8 cellular contexts compared by ENCODE assay signal in the genomic region with DNA sequence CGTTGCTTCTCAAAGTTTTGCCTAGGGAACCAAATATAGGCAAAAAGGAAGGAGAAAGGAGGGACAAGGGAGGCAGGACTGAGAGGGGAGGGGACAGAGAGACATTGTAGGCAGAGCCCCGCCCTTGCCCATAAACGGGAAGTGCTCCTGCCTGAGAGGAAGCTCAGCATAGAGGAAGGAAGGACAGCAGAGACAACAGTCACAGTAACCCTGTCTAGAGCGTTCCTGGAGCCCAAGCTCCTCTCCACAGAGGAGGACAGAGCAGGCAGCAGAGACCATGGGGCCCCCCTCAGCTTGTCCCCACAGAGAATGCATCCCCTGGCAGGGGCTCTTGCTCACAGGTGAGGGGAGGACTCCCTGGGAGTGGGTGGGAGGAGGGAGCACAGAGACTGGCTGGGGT. TPM values are rescaled to one million over a fixed set of nuclear protein-coding genes. Genes with fewer than 3 reads are reported as not detected.
A peak's percentile ranks its signal among the peaks of the same experiment; 100 is the strongest.
DNase-seq lines count a peak whose midpoint lies in the region; ATAC-seq, FAIRE-seq and TF ChIP-seq lines count a peak whose summit lies in the region.

A gene (plus strand): TSS at position 169 of the 400 bp plus-strand sequence. CDS start 109 bp downstream, at position 278.

- H3K27me3 ChIP-seq in HepG2 (ENCODE audit: control insufficient read depth in 1 of 2, insufficient read depth in 2 of 2, low read length in 2 of 2): 0 out of 5 replicates have a peak, but pooled peaks cover 0 to 4% of the 10 kb centered on the region in 2 experiments

- TF ChIP-seq POLR2A in HepG2 (IDR thresholded peaks at IDR 0.05; ENCODE audit: insufficient read depth in 1 of 2, low read depth in 2 of 2, low read length in 2 of 2): no peak

- TF ChIP-seq EP300 in HepG2 (IDR thresholded peaks at IDR 0.05; ENCODE audit: low read depth in 2 of 2, low read length in 2 of 2) (no peak), HepG2 (CRISPR knock-in tag; IDR thresholded peaks at IDR 0.05; ENCODE audit: borderline replicate concordance) (no peak)

- ATAC-seq in GM18498 (IDR thresholded peaks at IDR 0.05; ENCODE audit: unreplicated experiment): peak; percentile 78
- peak; percentile 98 for ATAC-seq in activated CD8-positive, alpha-beta T cell treated with anti-CD3 and anti-CD28 coated beads for 36 hours
- ATAC-seq in HepG2: no peak

- no peak within 1 kb of the TSS for H3K27ac ChIP-seq in HepG2 (ENCODE audit: extremely low read length, insufficient read depth, low read length)

- H3K36me3 Mint-ChIP-seq in activated CD8-positive, alpha-beta T cell treated with anti-CD3 and anti-CD28 coated beads for 36 hours (ENCODE audit: low read depth): peaks cover 11% of the 10 kb centered on the region
- H3K36me3 Mint-ChIP-seq in nephron progenitor cell (ENCODE audit: low read depth): no peaks in the 10 kb centered on the region

- 3% methylated on average over 4 of the region's 4 CpGs for WGBS in HepG2 (ENCODE audit: low lambda C conversion rate)

- no peaks in the 10 kb centered on the region for H3K36me3 ChIP-seq in HepG2 (replicated peaks in 1 of 2; ENCODE audit: control insufficient read depth in 1 of 2, insufficient read depth in 2 of 2, low read length in 2 of 2)

- no peaks in the 10 kb centered on the region for H4K20me1 ChIP-seq in HepG2 (ENCODE audit: insufficient read depth, low read length)

- POLR2A ChIA-PET in activated CD8-positive, alpha-beta T cell treated with anti-CD3 and anti-CD28 coated beads for 36 hours (lab: Charles Lee): interaction anchor here (0.9 to 1.3 kb wide), 2 partner anchors 28 to 127 kb away, joined by 3 read pairs; no protein-coding TSS in a partner anchor
- POLR2A ChIA-PET in HepG2 (lab: Yijun Ruan, JAX): no interaction called here

- no TSS peak for BruUV-seq in HepG2 (replicated peaks; lab: Mats Ljungman, UMichigan)

- intact Hi-C loops in activated CD8-positive, alpha-beta T cell treated with anti-CD3 and anti-CD28 coated beads for 36 hours (cut with micrococcal nuclease): no loop called here
- intact Hi-C loops in HepG2 (cut with micrococcal nuclease; ENCODE audit: unreplicated experiment): no loop called here

- no peak within 1 kb of the TSS for H2AFZ ChIP-seq in HepG2 (ENCODE audit: low read length)

- H3K4me3 Mint-ChIP-seq in activated CD8-positive, alpha-beta T cell treated with anti-CD3 and anti-CD28 coated beads for 36 hours: peak within 1 kb of the TSS; percentile 57
- no peak within 1 kb of the TSS for H3K4me3 Mint-ChIP-seq in nephron progenitor cell

- H3K4me1 Mint-ChIP-seq in activated CD8-positive, alpha-beta T cell treated with anti-CD3 and anti-CD28 coated beads for 36 hours (ENCODE audit: low read depth): peaks cover 19% of the 10 kb centered on the region
- H3K4me1 Mint-ChIP-seq in nephron progenitor cell: no peaks in the 10 kb centered on the region

- peaks cover 3% of the 10 kb centered on the region for H3K9me3 Mint-ChIP-seq in activated CD8-positive, alpha-beta T cell treated with anti-CD3 and anti-CD28 coated beads for 36 hours
- H3K9me3 Mint-ChIP-seq in nephron progenitor cell: peaks cover 70% of the 10 kb centered on the region

- no peak for TF ChIP-seq CTCF in activated CD8-positive, alpha-beta T cell treated with anti-CD3 and anti-CD28 coated beads for 36 hours (IDR thresholded peaks at IDR 0.05)
- TF ChIP-seq CTCF in HepG2 (CRISPR knock-in tag; IDR thresholded peaks at IDR 0.05) (no peak), nephron progenitor cell (IDR thresholded peaks at IDR 0.05) (no peak)

- no peak within 1 kb of the TSS for H3K4me3 ChIP-seq in HepG2 (replicated peaks in 1 of 3; ENCODE audit: insufficient read depth in 1 of 3, low read depth in 2 of 3, low read length in 3 of 3)

- DNase-seq in Kasumi-1 (lab: John Stamatoyannopoulos, UW) (peak; percentile 97 to 98), HepG2 (ENCODE audit: low spot score) (no peak), nephron progenitor cell (no peak), A172 (ENCODE audit: low spot score) (no peak), HPDE6-E6E7 (ENCODE audit: extremely low spot score) (no peak), amniotic stem cell (lab: John Stamatoyannopoulos, UW) (no peak)
- peak; percentile 66 for DNase-seq in activated CD8-positive, alpha-beta T cell treated with anti-CD3 and anti-CD28 coated beads for 36 hours

- in situ Hi-C loops in HepG2 (cut with HindIII; ENCODE audit: extremely low pct_ligation_motif_present, low pct_unique_long_range_greater_than_20kb): no loop called here

- H3K4me2 ChIP-seq in HepG2 (ENCODE audit: low read depth, low read length): no peak within 1 kb of the TSS

- H3K27me3 Mint-ChIP-seq in activated CD8-positive, alpha-beta T cell treated with anti-CD3 and anti-CD28 coated beads for 36 hours: no peaks in the 10 kb centered on the region
- peaks cover 11% of the 10 kb centered on the region for H3K27me3 Mint-ChIP-seq in nephron progenitor cell (ENCODE audit: low read depth, poor library complexity)

- peaks cover 11% of the 10 kb centered on the region; the same call in 1 of the 2 replicates for H3K9me3 ChIP-seq in HepG2 (ENCODE audit: low read length)

- no peaks in the 10 kb centered on the region for H3K79me2 ChIP-seq in HepG2 (ENCODE audit: insufficient read depth, low read length)

- no peak within 1 kb of the TSS for H3K9ac ChIP-seq in HepG2 (ENCODE audit: insufficient read depth, low read depth, low read length)

- TF ChIP-seq RAD21 in HepG2 (CRISPR knock-in tag; IDR thresholded peaks at IDR 0.05): no peak

- peaks cover 9% of the 10 kb centered on the region; the same call in 1 of the 2 replicates for H3K4me1 ChIP-seq in HepG2 (ENCODE audit: insufficient read depth, low read length)

- peak within 1 kb of the TSS; percentile 69 for H3K27ac Mint-ChIP-seq in activated CD8-positive, alpha-beta T cell treated with anti-CD3 and anti-CD28 coated beads for 36 hours
- no peak within 1 kb of the TSS for H3K27ac Mint-ChIP-seq in nephron progenitor cell

- CTCF ChIA-PET in activated CD8-positive, alpha-beta T cell treated with anti-CD3 and anti-CD28 coated beads for 36 hours (lab: Charles Lee): interaction anchor here (0.7 to 13.7 kb wide), 3 partner anchors 13 to 125 kb away, joined by 3 to 272 read pairs (median 5); no protein-coding TSS in a partner anchor
- CTCF ChIA-PET in HepG2 (lab: Yijun Ruan, JAX; ENCODE audit: low intra/inter-chr PET ratio, low total read pairs): no interaction called here

- FAIRE-seq in HepG2 (lab: Jason Lieb, UNC): no peak

TF ChIP-seq in HepG2, 621 proteins besides CTCF, POLR2A, EP300 and RAD21 (continues in another document):
- TF ChIP-seq STAG1 (CRISPR knock-in tag; IDR thresholded peaks at IDR 0.05) (no peak), ATAD3A (CRISPR knock-in tag; IDR thresholded peaks at IDR 0.05) (no peak), ZEB1 (IDR thresholded peaks at IDR 0.05; ENCODE audit: insufficient replicate concordance, low read depth) (no peak), SRF (IDR thresholded peaks at IDR 0.05; ENCODE audit: low read depth, low read length) (peak; percentile 20; the same call in 1 of the 2 replicates), ZNF263 (CRISPR knock-in tag; IDR thresholded peaks at IDR 0.05) (peak; percentile 48; the same call in 1 of the 2 replicates), GABPA (IDR thresholded peaks at IDR 0.05; ENCODE audit: low read depth, low read length) (no peak), GABPA (CRISPR knock-in tag; IDR thresholded peaks at IDR 0.05; ENCODE audit: low read depth) (no peak), ZNF550 (CRISPR knock-in tag; IDR thresholded peaks at IDR 0.05; ENCODE audit: borderline replicate concordance) (no peak), ZNF598 (CRISPR knock-in tag; IDR thresholded peaks at IDR 0.05; ENCODE audit: borderline replicate concordance) (no peak)
- TF ChIP-seq, protein P1, sequence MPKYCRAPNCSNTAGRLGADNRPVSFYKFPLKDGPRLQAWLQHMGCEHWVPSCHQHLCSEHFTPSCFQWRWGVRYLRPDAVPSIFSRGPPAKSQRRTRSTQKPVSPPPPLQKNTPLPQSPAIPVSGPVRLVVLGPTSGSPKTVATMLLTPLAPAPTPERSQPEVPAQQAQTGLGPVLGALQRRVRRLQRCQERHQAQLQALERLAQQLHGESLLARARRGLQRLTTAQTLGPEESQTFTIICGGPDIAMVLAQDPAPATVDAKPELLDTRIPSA (CRISPR knock-in tag; IDR thresholded peaks at IDR 0.05; ENCODE audit: borderline replicate concordance): no peak
- TF ChIP-seq, protein P2, sequence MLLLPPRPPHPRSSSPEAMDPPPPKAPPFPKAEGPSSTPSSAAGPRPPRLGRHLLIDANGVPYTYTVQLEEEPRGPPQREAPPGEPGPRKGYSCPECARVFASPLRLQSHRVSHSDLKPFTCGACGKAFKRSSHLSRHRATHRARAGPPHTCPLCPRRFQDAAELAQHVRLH (CRISPR knock-in tag; IDR thresholded peaks at IDR 0.05; ENCODE audit: borderline replicate concordance, low read depth): no peak

RNA-seq across cellular contexts. Expression of the gene that starts here (rescaled TPM):
- total RNA-seq in activated CD8-positive, alpha-beta T cell treated with anti-CD3 and anti-CD28 coated beads for 36 hours: 10 to 100 TPM; 17.7 to 19.8 TPM
- total RNA-seq in HepG2 (2016; rRNA removed; fragmentation: Illumina TruSeq; extraction: Trizol): not detected in 2 replicates
- not detected in 2 replicates for total RNA-seq in HepG2 (2016; cell fraction: cytosol; rRNA removed; fragmentation: Illumina TruSeq; extraction: Trizol; ENCODE audit: low read depth)
- total RNA-seq in HepG2 (2016; cell fraction: insoluble cytoplasmic fraction; rRNA removed; fragmentation: Illumina TruSeq; extraction: Trizol): not detected in 2 replicates
- total RNA-seq in HepG2 (2016; cell fraction: membrane; rRNA removed; fragmentation: Illumina TruSeq; extraction: Trizol): not detected in 2 replicates
- not detected in 2 replicates for total RNA-seq in HepG2 (2016; cell fraction: nucleus; rRNA removed; fragmentation: Illumina TruSeq; extraction: Trizol)
- 0.05 TPM in 1 of 2 replicates, not detected in the other for polyA plus RNA-seq in HepG2 (2011; rRNA removed)
- polyA plus RNA-seq in HepG2 (2011; cell fraction: cytosol; rRNA removed): not detected in 2 replicates
- not detected in 2 replicates for polyA plus RNA-seq in HepG2 (2011; cell fraction: nucleus; rRNA removed)
- not detected in 2 replicates for polyA plus RNA-seq in HepG2 (2012)
- not detected in 2 replicates for polyA plus RNA-seq in HepG2 (2016; cell fraction: cytosol; fragmentation: Illumina TruSeq; extraction: Trizol; ENCODE audit: low read depth)
- polyA plus RNA-seq in HepG2 (2016; cell fraction: insoluble cytoplasmic fraction; fragmentation: Illumina TruSeq; extraction: Trizol; ENCODE audit: low read depth): not detected in 2 replicates
- polyA plus RNA-seq in HepG2 (2016; cell fraction: membrane; fragmentation: Illumina TruSeq; extraction: Trizol; ENCODE audit: low read depth): not detected in 2 replicates
- not detected in 2 replicates for polyA plus RNA-seq in HepG2 (2016; cell fraction: nucleus; fragmentation: Illumina TruSeq; extraction: Trizol; ENCODE audit: insufficient read depth, low read depth)
- polyA minus RNA-seq in HepG2 (2011; rRNA and poly(A)+ RNA removed; ENCODE audit: low replicate concordance): 0.20 TPM in 1 of 2 replicates, not detected in the other
- polyA minus RNA-seq in HepG2 (2011; cell fraction: cytosol; rRNA and poly(A)+ RNA removed): not detected in 2 replicates
- not detected in 2 replicates for polyA minus RNA-seq in HepG2 (2011; cell fraction: nucleus; rRNA and poly(A)+ RNA removed)
- total RNA-seq in A172 (2014; rRNA removed; shearing (Covaris generic)): not detected in 2 replicates

Comparison
In these comparisons a context has a peak if more than half of its experiments do, and no peak if none do; other contexts are left out.
1. RNA of the gene that starts here (total RNA-seq): 17.7 to 19.8 TPM in activated CD8-positive, alpha-beta T cell treated with anti-CD3 and anti-CD28 coated beads for 36 hours; not detected in HepG2 and not detected in A172; every median in the first group is over 10 times any median in the second.
2. DNase-seq: peak in Kasumi-1 (2 of 2) and activated CD8-positive, alpha-beta T cell treated with anti-CD3 and anti-CD28 coated beads for 36 hours (single experiment); none in HepG2 (single experiment), nephron progenitor cell (single experiment), A172 (single experiment), HPDE6-E6E7 (single experiment) and amniotic stem cell (single experiment).